In the genomic region with DNA sequence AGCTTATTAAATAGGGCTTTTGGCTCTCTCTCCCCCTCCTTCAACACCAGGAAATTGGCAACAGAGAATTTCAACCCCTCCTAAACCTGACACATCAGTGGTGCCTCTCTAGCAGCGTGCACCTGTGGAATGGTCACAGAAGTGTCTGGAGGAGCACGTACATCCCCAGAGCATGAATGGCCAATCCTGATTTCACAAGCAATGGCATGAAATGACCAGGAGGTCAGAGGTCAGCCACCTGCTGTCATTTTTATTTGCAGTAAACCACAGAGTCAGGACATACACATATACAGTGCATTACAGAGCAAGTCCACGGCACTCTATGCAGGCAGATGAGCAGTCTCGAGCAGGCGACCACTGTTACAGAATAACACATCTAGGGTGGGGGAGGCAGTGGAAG, we compare ENCODE assay signal across 28 cellular contexts.
"Had no signal": no experiment of that assay in that cellular context is flagged by ENCODE, and none has a peak within 500 bp of the region (broad histone marks: within the 10 kb centered on the region; RNA-seq: fewer than 3 reads in every experiment).

No MANE protein-coding gene starts in this region.

- H3K27me3 Mint-ChIP-seq: activated naive CD8-positive, alpha-beta T cell had no signal

- H3K27ac ChIP-seq: cardiac muscle cell, SJSA1, VCaP had no signal

- ATAC-seq: activated T-helper 17 cell treated with anti-CD3 and anti-CD28 coated beads, Interleukin-2, amount 50 U/mL, for 72 hours; PC-3 had no signal

- H3K9me3 ChIP-seq: SJSA1 had no signal

- DNase-seq: activated CD4-positive, alpha-beta memory T cell treated with anti-CD3 and anti-CD28 coated beads, Interleukin-2, amount 10 ng/mL, durations not matched to agents 7 days and 5 days; activated CD4-positive, alpha-beta T cell treated with anti-CD3 and anti-CD28 coated beads, Interleukin-2, amount 10 ng/mL, durations not matched to agents 7 days and 5 days; activated CD4-positive, CD25-positive, alpha-beta regulatory T cell; activated gamma-delta T cell; activated naive CD4-positive, alpha-beta T cell treated with anti-CD3 and anti-CD28 coated beads for 36 hours; activated T-cell treated with anti-CD3 and anti-CD28 coated beads for 4 hours; activated T-cell treated with anti-CD3 and anti-CD28 coated beads, Interleukin-2, amount 50 U/mL, for 48 hours; amygdala; Kasumi-1; NCI-H146; NCI-H187 treated with DMSO at 0.1 percent for 48 hours; NCI-H2107; NCI-H2171 treated with DMSO at 0.1 percent for 48 hours; NCI-H510A treated with DMSO at 0.1 percent for 48 hours; NCI-H69; PC-3; SHP77; T-helper 2 cell; T1000 had no signal

- H3K4me1 Mint-ChIP-seq: activated CD4-positive, alpha-beta memory T cell treated with anti-CD3 and anti-CD28 coated beads, Interleukin-2, amount 10 ng/mL, durations not matched to agents 7 days and 5 days; activated CD4-positive, alpha-beta T cell treated with anti-CD3 and anti-CD28 coated beads, Interleukin-2, amount 10 ng/mL, durations not matched to agents 7 days and 5 days; activated T-helper 17 cell treated with anti-CD3 and anti-CD28 coated beads, Interleukin-2, amount 50 U/mL, for 72 hours had no signal

- H3K4me1 ChIP-seq: SJSA1 had no signal

- H3K4me3 Mint-ChIP-seq: activated CD4-positive, alpha-beta memory T cell treated with anti-CD3 and anti-CD28 coated beads, Interleukin-2, amount 10 ng/mL, durations not matched to agents 7 days and 5 days; activated CD4-positive, alpha-beta T cell treated with anti-CD3 and anti-CD28 coated beads, Interleukin-2, amount 10 ng/mL, durations not matched to agents 7 days and 5 days; activated naive CD4-positive, alpha-beta T cell treated with anti-CD3 and anti-CD28 coated beads for 36 hours; activated naive CD8-positive, alpha-beta T cell; activated T-helper 17 cell treated with anti-CD3 and anti-CD28 coated beads, Interleukin-2, amount 50 U/mL, for 72 hours; brain had no signal

- H3K27me3 ChIP-seq: cardiac muscle cell, SJSA1 had no signal

- H3K36me3 ChIP-seq: cardiac muscle cell, SJSA1 had no signal

- H3K36me3 Mint-ChIP-seq: activated naive CD8-positive, alpha-beta T cell; brain had no signal

- FAIRE-seq: astrocyte, RCC 7860, TTC549 had no signal

- H3K4me3 ChIP-seq: cardiac muscle cell, SJSA1 had no signal

- H3K27ac Mint-ChIP-seq: activated CD4-positive, alpha-beta memory T cell treated with anti-CD3 and anti-CD28 coated beads, Interleukin-2, amount 10 ng/mL, durations not matched to agents 7 days and 5 days; activated CD4-positive, alpha-beta T cell treated with anti-CD3 and anti-CD28 coated beads, Interleukin-2, amount 10 ng/mL, durations not matched to agents 7 days and 5 days; activated naive CD4-positive, alpha-beta T cell treated with anti-CD3 and anti-CD28 coated beads for 36 hours; activated naive CD8-positive, alpha-beta T cell; activated T-helper 17 cell treated with anti-CD3 and anti-CD28 coated beads, Interleukin-2, amount 50 U/mL, for 72 hours had no signal

- H3K9me3 Mint-ChIP-seq: activated CD4-positive, alpha-beta memory T cell treated with anti-CD3 and anti-CD28 coated beads, Interleukin-2, amount 10 ng/mL, durations not matched to agents 7 days and 5 days; activated CD4-positive, alpha-beta T cell treated with anti-CD3 and anti-CD28 coated beads, Interleukin-2, amount 10 ng/mL, durations not matched to agents 7 days and 5 days; activated naive CD4-positive, alpha-beta T cell treated with anti-CD3 and anti-CD28 coated beads for 36 hours; activated T-helper 17 cell treated with anti-CD3 and anti-CD28 coated beads, Interleukin-2, amount 50 U/mL, for 72 hours; brain had no signal
